Comparison of ENCODE assay signal across 8 cellular contexts in the genomic region with DNA sequence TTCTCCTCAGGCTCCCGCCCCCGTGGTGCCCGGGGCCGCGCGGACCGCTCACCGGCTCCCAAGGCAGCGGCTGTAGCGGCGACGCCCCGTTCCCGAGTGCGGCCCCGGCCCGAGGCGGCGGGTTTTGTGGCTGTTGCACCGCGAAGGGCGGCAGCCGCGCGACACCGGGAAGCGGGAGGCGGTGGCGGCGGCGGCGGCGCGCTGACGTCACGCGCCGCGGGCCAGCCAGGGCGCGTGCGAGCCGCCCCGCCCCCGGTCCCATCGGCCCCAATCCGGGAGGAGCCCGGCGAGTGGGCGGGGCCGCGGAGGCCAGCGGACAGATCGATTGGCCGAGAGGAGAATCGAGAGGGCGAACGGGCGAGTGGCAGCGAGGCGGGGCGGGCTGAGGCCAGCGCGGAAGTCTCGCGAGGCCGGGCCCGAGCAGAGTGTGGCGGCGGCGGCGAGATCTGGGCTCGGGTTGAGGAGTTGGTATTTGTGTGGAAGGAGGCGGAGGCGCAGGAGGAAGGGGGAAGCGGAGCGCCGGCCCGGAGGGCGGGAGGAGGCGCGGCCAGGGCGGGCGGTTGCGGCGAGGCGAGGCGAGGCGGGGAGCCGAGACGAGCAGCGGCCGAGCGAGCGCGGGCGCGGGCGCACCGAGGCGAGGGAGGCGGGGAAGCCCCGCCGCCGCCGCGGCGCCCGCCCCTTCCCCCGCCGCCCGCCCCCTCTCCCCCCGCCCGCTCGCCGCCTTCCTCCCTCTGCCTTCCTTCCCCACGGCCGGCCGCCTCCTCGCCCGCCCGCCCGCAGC. TPM values are rescaled to one million over a fixed set of nuclear protein-coding genes. Genes with fewer than 3 reads are reported as not detected.
DNase-seq lines count a peak whose midpoint lies in the region; ATAC-seq and TF ChIP-seq lines count a peak whose summit lies in the region.

A gene (plus strand): TSS at position 726 of the 781 bp plus-strand sequence. CDS start 101 bp downstream, outside the sequence.

- peak within 1 kb of the TSS; percentile 89 for H3K27ac ChIP-seq in CD4-positive, CD25-positive, alpha-beta regulatory T cell (ENCODE audit: insufficient read depth, low read length, poor library complexity, severe bottlenecking)
- H3K27ac ChIP-seq in liver (ENCODE audit: low read depth in 1 of 2, low read length in 2 of 2): peak within 1 kb of the TSS; percentile 96

- peaks cover 35 to 69% (median 50%) of the 10 kb centered on the region in 4 donors for H3K4me1 Mint-ChIP-seq in CD4-positive, CD25-positive, alpha-beta regulatory T cell
- peaks cover 59% of the 10 kb centered on the region for H3K4me1 Mint-ChIP-seq in dendritic cell treated with granulocyte-macrophage colony-stimulating factor and Interleukin-4, amounts not matched to agents 40 ng/mL and 50 ng/mL, for 4 days (ENCODE audit: low read depth)

- TF ChIP-seq RAD21 in liver (IDR thresholded peaks at IDR 0.05): no peak

- no peak for TF ChIP-seq CTCF in liver (IDR thresholded peaks at IDR 0.05; ENCODE audit: low read depth, low read length, missing input control)

- H3K36me3 Mint-ChIP-seq in CD4-positive, CD25-positive, alpha-beta regulatory T cell: peaks cover 3% of the 10 kb centered on the region
- H3K36me3 Mint-ChIP-seq in dendritic cell treated with granulocyte-macrophage colony-stimulating factor and Interleukin-4, amounts not matched to agents 40 ng/mL and 50 ng/mL, for 4 days (ENCODE audit: low read depth): peaks cover 75% of the 10 kb centered on the region

- H3K27me3 ChIP-seq in CD4-positive, CD25-positive, alpha-beta regulatory T cell (ENCODE audit: control insufficient read depth, insufficient read depth, low read length): no peaks in the 10 kb centered on the region
- H3K27me3 ChIP-seq in liver (ENCODE audit: control insufficient read depth in 4 of 4, insufficient read depth in 4 of 4, low read length in 3 of 4): no peaks in the 10 kb centered on the region

- no peaks in the 10 kb centered on the region for H3K9me3 Mint-ChIP-seq in CD4-positive, CD25-positive, alpha-beta regulatory T cell
- H3K9me3 Mint-ChIP-seq in dendritic cell treated with granulocyte-macrophage colony-stimulating factor and Interleukin-4, amounts not matched to agents 40 ng/mL and 50 ng/mL, for 4 days: no peaks in the 10 kb centered on the region

- peak within 1 kb of the TSS; percentile 95 to 98 (median 98) for H3K27ac Mint-ChIP-seq in CD4-positive, CD25-positive, alpha-beta regulatory T cell
- H3K27ac Mint-ChIP-seq in dendritic cell treated with granulocyte-macrophage colony-stimulating factor and Interleukin-4, amounts not matched to agents 40 ng/mL and 50 ng/mL, for 4 days: peak within 1 kb of the TSS; percentile 91

- H3K4me3 Mint-ChIP-seq in CD4-positive, CD25-positive, alpha-beta regulatory T cell: peak within 1 kb of the TSS; percentile 99 to 100 (median 99)
- H3K4me3 Mint-ChIP-seq in dendritic cell treated with granulocyte-macrophage colony-stimulating factor and Interleukin-4, amounts not matched to agents 40 ng/mL and 50 ng/mL, for 4 days: peak within 1 kb of the TSS; percentile 92

- peak within 1 kb of the TSS; percentile 96 for H3K4me3 ChIP-seq in CD4-positive, CD25-positive, alpha-beta regulatory T cell (ENCODE audit: low read depth, low read length)
- H3K4me3 ChIP-seq in liver (ENCODE audit: low read depth in 1 of 3, low read length in 3 of 3): peak within 1 kb of the TSS; percentile 74 to 98 (median 91)

- H3K4me1 ChIP-seq in CD4-positive, CD25-positive, alpha-beta regulatory T cell (ENCODE audit: control insufficient read depth, insufficient read depth, low read length, poor library complexity, severe bottlenecking): peaks cover 56% of the 10 kb centered on the region
- H3K4me1 ChIP-seq in liver (ENCODE audit: control insufficient read depth in 4 of 4, insufficient read depth in 4 of 4, low read length in 3 of 4): peaks cover 11 to 38% (median 37%) of the 10 kb centered on the region in 4 donors

- ATAC-seq in CD4-positive, CD25-positive, alpha-beta regulatory T cell (ENCODE audit: low read depth in 2 of 2): peak; percentile 84 to 86
- ATAC-seq in GM19438 (IDR thresholded peaks at IDR 0.05; ENCODE audit: low read depth, unreplicated experiment) (peak; percentile 72), HG03571 (IDR thresholded peaks at IDR 0.05; ENCODE audit: unreplicated experiment) (peak; percentile 78)

- no peaks in the 10 kb centered on the region for H3K9me3 ChIP-seq in CD4-positive, CD25-positive, alpha-beta regulatory T cell (ENCODE audit: control insufficient read depth in 2 of 2, low read length in 2 of 2)
- H3K9me3 ChIP-seq in liver (ENCODE audit: control insufficient read depth in 4 of 4, low read length in 3 of 4): no peaks in the 10 kb centered on the region

- H3K36me3 ChIP-seq in CD4-positive, CD25-positive, alpha-beta regulatory T cell (ENCODE audit: control insufficient read depth, insufficient read depth, low read length): no peaks in the 10 kb centered on the region
- peaks cover 0 to 2% (median 0%) of the 10 kb centered on the region in 4 donors for H3K36me3 ChIP-seq in liver (ENCODE audit: control insufficient read depth in 4 of 4, insufficient read depth in 3 of 4, low read depth in 1 of 4, low read length in 3 of 4)

- peak; percentile 99 for DNase-seq in CD4-positive, CD25-positive, alpha-beta regulatory T cell
- DNase-seq in NCI-H774 (lab: John Stamatoyannopoulos, UW): peak; percentile 99
- peak; percentile 99 for DNase-seq in activated CD4-positive, alpha-beta T cell treated with anti-CD3 and anti-CD28 coated beads, Interleukin-2, amount 50 U/mL, for 4 hours
- peak; percentile 99 for DNase-seq in stimulated activated CD4-positive, alpha-beta T cell treated with anti-CD3 and anti-CD28 coated beads, Interleukin-4, amount 100 ng/mL, for 1 hour

- H3K9ac ChIP-seq in liver (ENCODE audit: low read depth in 1 of 2, low read length in 2 of 2): peak within 1 kb of the TSS; percentile 85 to 95

- H3K27me3 Mint-ChIP-seq in CD4-positive, CD25-positive, alpha-beta regulatory T cell: peaks cover 6% of the 10 kb centered on the region
- no peaks in the 10 kb centered on the region for H3K27me3 Mint-ChIP-seq in dendritic cell treated with granulocyte-macrophage colony-stimulating factor and Interleukin-4, amounts not matched to agents 40 ng/mL and 50 ng/mL, for 4 days

- intact Hi-C loops in dendritic cell treated with granulocyte-macrophage colony-stimulating factor and Interleukin-4, amounts not matched to agents 40 ng/mL and 50 ng/mL, for 4 days (cut with micrococcal nuclease): loop anchor here (2.0 kb wide), 2 partner anchors 46 to 138 kb away; a partner anchor contains a TSS

- WGBS in liver: under 1% methylated on average over 114 of the region's 123 CpGs

TF ChIP-seq in liver, 16 proteins besides CTCF, POLR2A, EP300 and RAD21:
- TF ChIP-seq, protein P1, sequence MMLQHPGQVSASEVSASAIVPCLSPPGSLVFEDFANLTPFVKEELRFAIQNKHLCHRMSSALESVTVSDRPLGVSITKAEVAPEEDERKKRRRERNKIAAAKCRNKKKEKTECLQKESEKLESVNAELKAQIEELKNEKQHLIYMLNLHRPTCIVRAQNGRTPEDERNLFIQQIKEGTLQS (IDR thresholded peaks at IDR 0.05): no peak
- TF ChIP-seq GABPA (IDR thresholded peaks at IDR 0.05 in 1 of 2, conservative IDR thresholded peaks at IDR 0.05 in 1 of 2) (no peak), YY1 (IDR thresholded peaks at IDR 0.05) (peak; percentile 53), RXRA (IDR thresholded peaks at IDR 0.05) (no peak), SP1 (IDR thresholded peaks at IDR 0.05) (peak; percentile 58), TAF1 (conservative IDR thresholded peaks at IDR 0.05) (no peak), HNF4G (IDR thresholded peaks at IDR 0.05) (no peak)
- TF ChIP-seq, protein P2, sequence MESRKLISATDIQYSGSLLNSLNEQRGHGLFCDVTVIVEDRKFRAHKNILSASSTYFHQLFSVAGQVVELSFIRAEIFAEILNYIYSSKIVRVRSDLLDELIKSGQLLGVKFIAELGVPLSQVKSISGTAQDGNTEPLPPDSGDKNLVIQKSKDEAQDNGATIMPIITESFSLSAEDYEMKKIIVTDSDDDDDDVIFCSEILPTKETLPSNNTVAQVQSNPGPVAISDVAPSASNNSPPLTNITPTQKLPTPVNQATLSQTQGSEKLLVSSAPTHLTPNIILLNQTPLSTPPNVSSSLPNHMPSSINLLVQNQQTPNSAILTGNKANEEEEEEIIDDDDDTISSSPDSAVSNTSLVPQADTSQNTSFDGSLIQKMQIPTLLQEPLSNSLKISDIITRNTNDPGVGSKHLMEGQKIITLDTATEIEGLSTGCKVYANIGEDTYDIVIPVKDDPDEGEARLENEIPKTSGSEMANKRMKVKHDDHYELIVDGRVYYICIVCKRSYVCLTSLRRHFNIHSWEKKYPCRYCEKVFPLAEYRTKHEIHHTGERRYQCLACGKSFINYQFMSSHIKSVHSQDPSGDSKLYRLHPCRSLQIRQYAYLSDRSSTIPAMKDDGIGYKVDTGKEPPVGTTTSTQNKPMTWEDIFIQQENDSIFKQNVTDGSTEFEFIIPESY (IDR thresholded peaks at IDR 0.05): peak; percentile 98

RNA-seq across cellular contexts. Expression of the gene that starts here (rescaled TPM):
- total RNA-seq in CD4-positive, CD25-positive, alpha-beta regulatory T cell: 79.4 TPM
- polyA plus RNA-seq in CD4-positive, CD25-positive, alpha-beta regulatory T cell: 10 to 100 TPM; 16.4 to 21.9 (median 19.0) TPM
- 10 to 100 TPM; 30.0 to 37.4 TPM for total RNA-seq in liver
- polyA plus RNA-seq in liver: 10 to 100 TPM; 15.8 to 27.5 TPM

Comparison
In these comparisons a context has a peak if more than half of its experiments do, and no peak if none do; other contexts are left out.
1. Peak in every context shown above with its lines: DNase-seq, ATAC-seq, H3K4me3 ChIP-seq and H3K27ac ChIP-seq.